Comparison of ENCODE assay signal across 21 cellular contexts in genomic region chr4:112982677-112983076, GRCh38.
A peak's percentile ranks its signal among the peaks of the same experiment; 100 is the strongest.
DNase-seq lines count a peak whose midpoint lies in the region; ATAC-seq, FAIRE-seq and TF ChIP-seq lines count a peak whose summit lies in the region.
"Had no signal": no experiment of that assay in that cellular context is flagged by ENCODE, and none has a peak within 500 bp of the region (broad histone marks: within the 10 kb centered on the region; RNA-seq: fewer than 3 reads in every experiment).

No MANE protein-coding gene starts in this region.

- no peak for FAIRE-seq in HepG2 (lab: Jason Lieb, UNC)
- FAIRE-seq: keratinocyte had no signal

- ATAC-seq in RWPE2 (ENCODE audit: low read depth): no peak
- no peak for ATAC-seq in HepG2

- H3K27ac Mint-ChIP-seq in progenitor cell of endocrine pancreas: no peak overlapping the region
- H3K27ac Mint-ChIP-seq: activated CD4-positive, alpha-beta T cell treated with anti-CD3 and anti-CD28 coated beads, Interleukin-2, amount 10 ng/mL, durations not matched to agents 24 days and 14 days; naive B cell had no signal

- H3F3A ChIP-seq in GM23248 (ENCODE audit: insufficient read depth): peaks cover 4% of the 10 kb centered on the region; the same call in 1 of the 2 replicates

- DNase-seq in GM23248 (peak; percentile 67), RWPE2 (ENCODE audit: low spot score) (no peak), fibroblast of mammary gland (ENCODE audit: low read depth) (peak; percentile 7), progenitor cell of endocrine pancreas (ENCODE audit: low spot score, unreplicated experiment) (no peak), NCI-H526 (lab: John Stamatoyannopoulos, UW) (no peak), C1 segment of cervical spinal cord (lab: John Stamatoyannopoulos, UW) (no peak), HepG2 (ENCODE audit: low spot score) (no peak)
- DNase-seq in stimulated activated CD4-positive, alpha-beta T cell treated with anti-CD3 and anti-CD28 coated beads, Interleukin-2, amount 100 ng/mL, for 48 hours: no peak
- DNase-seq: activated CD4-positive, alpha-beta T cell treated with anti-CD3 and anti-CD28 coated beads, Interleukin-2, amount 10 ng/mL, durations not matched to agents 24 days and 14 days; esophagus squamous epithelium; hypothalamus; MV-4-11; naive B cell; NCI-H2029; NCI-H446 treated with DMSO at 0.1 percent for 48 hours; RPMI8226; stimulated activated CD4-positive, alpha-beta T cell treated with anti-CD3 and anti-CD28 coated beads, Interleukin-2, amount 100 ng/mL, for 24 hours; stomach had no signal

- H3K27ac ChIP-seq in GM23248 (no peak overlapping the region), RWPE2 (ENCODE audit: poor library complexity, severe bottlenecking) (no peak overlapping the region), HepG2 (ENCODE audit: extremely low read length, insufficient read depth, low read length) (no peak overlapping the region)
- H3K27ac ChIP-seq: C4-2B, esophagus squamous epithelium, parathyroid adenoma, stomach had no signal

- H3K4me1 Mint-ChIP-seq in progenitor cell of endocrine pancreas (ENCODE audit: low read depth): no peaks in the 10 kb centered on the region
- H3K4me1 Mint-ChIP-seq: activated CD4-positive, alpha-beta T cell treated with anti-CD3 and anti-CD28 coated beads, Interleukin-2, amount 10 ng/mL, durations not matched to agents 24 days and 14 days; naive B cell had no signal

- H4K20me1 ChIP-seq in GM23248 (ENCODE audit: insufficient read depth) (no peaks in the 10 kb centered on the region), HepG2 (ENCODE audit: insufficient read depth, low read length) (no peaks in the 10 kb centered on the region)

- 0 out of 2 replicates have a peak, but pooled peaks cover 5% of the 10 kb centered on the region for H3K4me1 ChIP-seq in GM23248 (ENCODE audit: insufficient read depth)
- H3K4me1 ChIP-seq in RWPE2 (ENCODE audit: insufficient read depth, poor library complexity, severe bottlenecking): no peaks in the 10 kb centered on the region
- H3K4me1 ChIP-seq in HepG2 (ENCODE audit: insufficient read depth, low read length): peaks cover 6% of the 10 kb centered on the region; the same call in 1 of the 2 replicates
- H3K4me1 ChIP-seq: esophagus squamous epithelium, parathyroid adenoma, stomach had no signal

- H3K79me2 ChIP-seq in GM23248 (ENCODE audit: insufficient read depth) (no peaks in the 10 kb centered on the region), HepG2 (ENCODE audit: insufficient read depth, low read length) (no peaks in the 10 kb centered on the region)
- H3K79me2 ChIP-seq: parathyroid adenoma had no signal

- H3K9me2 ChIP-seq in GM23248 (ENCODE audit: insufficient read depth): no peaks in the 10 kb centered on the region

- H3K9me3 ChIP-seq in GM23248 (ENCODE audit: low read depth) (no peaks in the 10 kb centered on the region), RWPE2 (ENCODE audit: severe bottlenecking) (no peaks in the 10 kb centered on the region), HepG2 (ENCODE audit: low read length) (no peaks in the 10 kb centered on the region)
- H3K9me3 ChIP-seq: esophagus squamous epithelium, stomach had no signal

- WGBS in GM23248 (ENCODE audit: low coverage in 1 of 2, low lambda C conversion rate in 2 of 2, missing lambda C conversion rate in 2 of 2), 2 experiments: 68 to 71% methylated on average over 2 of the region's 2 CpGs
- 2% methylated on average over 2 of the region's 2 CpGs for WGBS in HepG2 (ENCODE audit: low lambda C conversion rate)

- H3K27me3 Mint-ChIP-seq in progenitor cell of endocrine pancreas: no peaks in the 10 kb centered on the region
- H3K27me3 Mint-ChIP-seq: activated CD4-positive, alpha-beta T cell treated with anti-CD3 and anti-CD28 coated beads, Interleukin-2, amount 10 ng/mL, durations not matched to agents 24 days and 14 days had no signal

- H3K9ac ChIP-seq in GM23248 (no peak overlapping the region), HepG2 (ENCODE audit: insufficient read depth, low read depth, low read length) (no peak overlapping the region)
- H3K9ac ChIP-seq: parathyroid adenoma had no signal

- intact Hi-C loops in HepG2 (cut with micrococcal nuclease; ENCODE audit: unreplicated experiment): no loop called here

- no peaks in the 10 kb centered on the region for H3K36me3 ChIP-seq in GM23248 (ENCODE audit: low read depth)
- H3K36me3 ChIP-seq in RWPE2 (ENCODE audit: low read depth): no peaks in the 10 kb centered on the region
- H3K36me3 ChIP-seq in HepG2 (replicated peaks in 1 of 2; ENCODE audit: control insufficient read depth in 1 of 2, insufficient read depth in 2 of 2, low read length in 2 of 2): no peaks in the 10 kb centered on the region
- H3K36me3 ChIP-seq: esophagus squamous epithelium, stomach had no signal

- H3K4me3 Mint-ChIP-seq in progenitor cell of endocrine pancreas (ENCODE audit: low read depth): no peak overlapping the region
- H3K4me3 Mint-ChIP-seq: activated CD4-positive, alpha-beta T cell treated with anti-CD3 and anti-CD28 coated beads, Interleukin-2, amount 10 ng/mL, durations not matched to agents 24 days and 14 days; naive B cell had no signal

- POLR2A ChIA-PET in HepG2 (lab: Yijun Ruan, JAX): no interaction called here

- no peaks in the 10 kb centered on the region for H3K9me3 Mint-ChIP-seq in progenitor cell of endocrine pancreas (ENCODE audit: low read depth)
- H3K9me3 Mint-ChIP-seq: activated CD4-positive, alpha-beta T cell treated with anti-CD3 and anti-CD28 coated beads, Interleukin-2, amount 10 ng/mL, durations not matched to agents 24 days and 14 days had no signal

- TF ChIP-seq CTCF in RWPE2 (IDR thresholded peaks at IDR 0.05; ENCODE audit: poor library complexity, severe bottlenecking) (peak; percentile 6), fibroblast of mammary gland (conservative IDR thresholded peaks at IDR 0.05; ENCODE audit: control insufficient read depth, insufficient read depth, low read depth, low read length) (no peak), progenitor cell of endocrine pancreas (IDR thresholded peaks at IDR 0.05; ENCODE audit: unreplicated experiment) (peak; percentile 22), HepG2 (CRISPR knock-in tag; IDR thresholded peaks at IDR 0.05) (no peak)

- no peak for TF ChIP-seq POLR2A in HepG2 (IDR thresholded peaks at IDR 0.05; ENCODE audit: insufficient read depth in 1 of 2, low read depth in 2 of 2, low read length in 2 of 2)

- CTCF ChIA-PET in HepG2 (lab: Yijun Ruan, JAX; ENCODE audit: low intra/inter-chr PET ratio, low total read pairs): no interaction called here

- H3K4me3 ChIP-seq in GM23248: no peak overlapping the region
- no peak overlapping the region for H3K4me3 ChIP-seq in RWPE2 (ENCODE audit: severe bottlenecking)
- H3K4me3 ChIP-seq in fibroblast of mammary gland (ENCODE audit: control insufficient read depth, low read depth, low read length): no peak overlapping the region
- no peak overlapping the region for H3K4me3 ChIP-seq in HepG2 (replicated peaks in 1 of 3; ENCODE audit: insufficient read depth in 1 of 3, low read depth in 2 of 3, low read length in 3 of 3)
- H3K4me3 ChIP-seq: esophagus squamous epithelium, stomach had no signal

- TF ChIP-seq EP300 in HepG2 (IDR thresholded peaks at IDR 0.05; ENCODE audit: low read depth in 2 of 2, low read length in 2 of 2): no peak
- TF ChIP-seq EP300 in HepG2 (CRISPR knock-in tag; IDR thresholded peaks at IDR 0.05; ENCODE audit: borderline replicate concordance): no peak

- H3K4me2 ChIP-seq in GM23248 (ENCODE audit: unreplicated experiment) (no peak overlapping the region), HepG2 (ENCODE audit: low read depth, low read length) (no peak overlapping the region)

- in situ Hi-C loops in GM23248 (cut with MboI) (no loop called here), HepG2 (cut with HindIII; ENCODE audit: extremely low pct_ligation_motif_present, low pct_unique_long_range_greater_than_20kb) (no loop called here)

- no TSS peak for BruUV-seq in HepG2 (replicated peaks; lab: Mats Ljungman, UMichigan)

- no peak for TF ChIP-seq RAD21 in HepG2 (CRISPR knock-in tag; IDR thresholded peaks at IDR 0.05)

- no peaks in the 10 kb centered on the region for H3K27me3 ChIP-seq in GM23248 (replicated peaks; ENCODE audit: insufficient read depth)
- no peaks in the 10 kb centered on the region for H3K27me3 ChIP-seq in RWPE2 (ENCODE audit: insufficient read depth, poor library complexity, severe bottlenecking)
- 0 out of 5 replicates have a peak, but pooled peaks cover 0 to 4% of the 10 kb centered on the region in 2 experiments for H3K27me3 ChIP-seq in HepG2 (ENCODE audit: control insufficient read depth in 1 of 2, insufficient read depth in 2 of 2, low read length in 2 of 2)
- H3K27me3 ChIP-seq: esophagus squamous epithelium, stomach had no signal

- no peak overlapping the region for H2AFZ ChIP-seq in GM23248
- no peak overlapping the region for H2AFZ ChIP-seq in HepG2 (ENCODE audit: low read length)
- H2AFZ ChIP-seq: parathyroid adenoma had no signal

- no peaks in the 10 kb centered on the region for H3K36me3 Mint-ChIP-seq in progenitor cell of endocrine pancreas (ENCODE audit: insufficient read depth)
- H3K36me3 Mint-ChIP-seq: naive B cell had no signal

TF ChIP-seq in HepG2, 621 proteins besides CTCF, POLR2A, EP300 and RAD21 (continues in another document):
- TF ChIP-seq MAFG (CRISPR knock-in tag; IDR thresholded peaks at IDR 0.05): no peak
- TF ChIP-seq, protein P1, sequence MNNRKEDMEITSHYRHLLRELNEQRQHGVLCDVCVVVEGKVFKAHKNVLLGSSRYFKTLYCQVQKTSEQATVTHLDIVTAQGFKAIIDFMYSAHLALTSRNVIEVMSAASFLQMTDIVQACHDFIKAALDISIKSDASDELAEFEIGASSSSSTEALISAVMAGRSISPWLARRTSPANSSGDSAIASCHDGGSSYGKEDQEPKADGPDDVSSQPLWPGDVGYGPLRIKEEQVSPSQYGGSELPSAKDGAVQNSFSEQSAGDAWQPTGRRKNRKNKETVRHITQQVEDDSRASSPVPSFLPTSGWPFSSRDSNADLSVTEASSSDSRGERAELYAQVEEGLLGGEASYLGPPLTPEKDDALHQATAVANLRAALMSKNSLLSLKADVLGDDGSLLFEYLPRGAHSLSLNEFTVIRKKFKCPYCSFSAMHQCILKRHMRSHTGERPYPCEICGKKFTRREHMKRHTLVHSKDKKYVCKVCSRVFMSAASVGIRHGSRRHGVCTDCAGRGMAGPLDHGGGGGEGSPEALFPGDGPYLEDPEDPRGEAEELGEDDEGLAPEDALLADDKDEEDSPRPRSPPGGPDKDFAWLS (CRISPR knock-in tag; IDR thresholded peaks at IDR 0.05; ENCODE audit: borderline replicate concordance): no peak

Comparison
In these comparisons a context has a peak if more than half of its experiments do, and no peak if none do; other contexts are left out.
1. DNase-seq: peak in GM23248 (single experiment) and fibroblast of mammary gland (single experiment); none in RWPE2 (single experiment), progenitor cell of endocrine pancreas (single experiment), NCI-H526 (0 of 2), C1 segment of cervical spinal cord (0 of 14), HepG2 (single experiment) and stimulated activated CD4-positive, alpha-beta T cell treated with anti-CD3 and anti-CD28 coated beads, Interleukin-2, amount 100 ng/mL, for 48 hours (0 of 2).
2. CTCF ChIP-seq: peak in RWPE2 (single experiment) and progenitor cell of endocrine pancreas (single experiment); none in fibroblast of mammary gland (single experiment) and HepG2 (single experiment).